ENCODE assay signal across 18 cellular contexts in genomic region chr7:23175820-23176385, GRCh38.
"Had no signal": no experiment of that assay in that cellular context is flagged by ENCODE, and none has a peak within 500 bp of the region (broad histone marks: within the 10 kb centered on the region; RNA-seq: fewer than 3 reads in every experiment).

No MANE protein-coding gene starts in this region.

- ATAC-seq: activated CD8-positive, alpha-beta T cell treated with anti-CD3 and anti-CD28 coated beads for 36 hours; activated naive CD4-positive, alpha-beta T cell treated with anti-CD3 and anti-CD28 coated beads, Interleukin-2, amount 50 U/mL, for 72 hours; activated T-cell treated with anti-CD3 and anti-CD28 coated beads, Interleukin-2, amount 50 U/mL, for 4 hours; esophagus mucosa; left lobe of liver; naive thymus-derived CD8-positive, alpha-beta T cell had no signal

- H3K4me3 ChIP-seq: cardiac muscle cell, hepatocyte, tibial nerve, vagina had no signal

- DNase-seq: activated B cell treated with CpG ODN at 0.5 μM for 24 hours; activated CD4-positive, alpha-beta T cell treated with anti-CD3 and anti-CD28 coated beads for 48 hours; activated CD8-positive, alpha-beta T cell treated with anti-CD3 and anti-CD28 coated beads for 36 hours; activated effector memory CD4-positive, alpha-beta T cell treated with Interleukin-2 at 50 U/mL for 16 hours; activated T-cell treated with anti-CD3 and anti-CD28 coated beads, Interleukin-2, amount 50 U/mL, for 4 hours; naive thymus-derived CD8-positive, alpha-beta T cell; retina; stimulated activated CD4-positive, alpha-beta T cell treated with anti-CD3 and anti-CD28 coated beads, Interleukin-15, amount 100 ng/mL, for 24 hours; stimulated activated CD4-positive, alpha-beta T cell treated with anti-CD3 and anti-CD28 coated beads, Interleukin-4, amount 100 ng/mL, for 1 hour; stimulated activated naive CD4-positive, alpha-beta T cell; substantia nigra had no signal
